Comparison of ENCODE assay signal across 16 cellular contexts in genomic region chr4:56648245-56649151, GRCh38. TPM values are rescaled to one million over a fixed set of nuclear protein-coding genes. Genes with fewer than 3 reads are reported as not detected.
DNase-seq lines count a peak whose midpoint lies in the region; ATAC-seq and TF ChIP-seq lines count a peak whose summit lies in the region.
"Had no signal": no experiment of that assay in that cellular context is flagged by ENCODE, and none has a peak within 500 bp of the region (broad histone marks: within the 10 kb centered on the region; RNA-seq: fewer than 3 reads in every experiment).

No MANE protein-coding gene starts in this region.

- peaks cover 10% of the 10 kb centered on the region for H3K9me3 Mint-ChIP-seq in activated CD4-positive, alpha-beta T cell treated with anti-CD3 and anti-CD28 coated beads for 36 hours (ENCODE audit: low read depth)
- H3K9me3 Mint-ChIP-seq in T-helper 1 cell treated with Interleukin-12 subunit alpha and Interleukin-12 subunit beta and Interleukin-4 antibody, amounts not matched to agents 30 μg/mL and 1 μg/mL, for 36 hours, result peaks cover 13% of the 10 kb centered on the region
- H3K9me3 Mint-ChIP-seq in stimulated activated effector memory CD8-positive, alpha-beta T cell treated with anti-CD3 and anti-CD28 coated beads, Interleukin-12 subunit alpha, Interleukin-12 subunit beta, amount 100 ng/mL, for 72 hours, result peaks cover 10% of the 10 kb centered on the region

- CTCF ChIA-PET in activated CD4-positive, alpha-beta T cell treated with anti-CD3 and anti-CD28 coated beads for 36 hours (lab: Charles Lee), result interaction anchor here (0.6 to 6.8 kb wide), 5 partner anchors 8 to 151 kb away, joined by 3 to 65 read pairs (median 7); no protein-coding TSS in a partner anchor

- H3K4me3 Mint-ChIP-seq in activated CD4-positive, alpha-beta T cell treated with anti-CD3 and anti-CD28 coated beads for 36 hours, result peak overlapping the region; percentile 28
- H3K4me3 Mint-ChIP-seq in T-helper 1 cell treated with Interleukin-12 subunit alpha and Interleukin-12 subunit beta and Interleukin-4 antibody, amounts not matched to agents 30 μg/mL and 1 μg/mL, for 36 hours, result peak overlapping the region; percentile 51
- H3K4me3 Mint-ChIP-seq in stimulated activated effector memory CD8-positive, alpha-beta T cell treated with anti-CD3 and anti-CD28 coated beads, Interleukin-12 subunit alpha, Interleukin-12 subunit beta, amount 100 ng/mL, for 72 hours, result peak overlapping the region; percentile 97

- H3K4me3 ChIP-seq in choroid plexus epithelial cell (ENCODE audit: low read depth, low read length), result no peak overlapping the region
- H3K4me3 ChIP-seq: suprapubic skin had no signal

- H3K27me3 Mint-ChIP-seq in activated CD4-positive, alpha-beta T cell treated with anti-CD3 and anti-CD28 coated beads for 36 hours, result no peaks in the 10 kb centered on the region
- H3K27me3 Mint-ChIP-seq in T-helper 1 cell treated with Interleukin-12 subunit alpha and Interleukin-12 subunit beta and Interleukin-4 antibody, amounts not matched to agents 30 μg/mL and 1 μg/mL, for 36 hours (ENCODE audit: low read depth), result no peaks in the 10 kb centered on the region

- H3K27ac Mint-ChIP-seq in activated CD4-positive, alpha-beta T cell treated with anti-CD3 and anti-CD28 coated beads for 36 hours, result peak overlapping the region; percentile 94
- H3K27ac Mint-ChIP-seq in T-helper 1 cell treated with Interleukin-12 subunit alpha and Interleukin-12 subunit beta and Interleukin-4 antibody, amounts not matched to agents 30 μg/mL and 1 μg/mL, for 36 hours, result peak overlapping the region; percentile 80
- H3K27ac Mint-ChIP-seq in stimulated activated effector memory CD8-positive, alpha-beta T cell treated with anti-CD3 and anti-CD28 coated beads, Interleukin-12 subunit alpha, Interleukin-12 subunit beta, amount 100 ng/mL, for 72 hours, result peak overlapping the region; percentile 96

- no peak for TF ChIP-seq CTCF in choroid plexus epithelial cell (conservative IDR thresholded peaks at IDR 0.05; ENCODE audit: low read depth, low read length)

- H3K4me1 Mint-ChIP-seq in activated CD4-positive, alpha-beta T cell treated with anti-CD3 and anti-CD28 coated beads for 36 hours, result peaks cover 64% of the 10 kb centered on the region
- peaks cover 55% of the 10 kb centered on the region for H3K4me1 Mint-ChIP-seq in T-helper 1 cell treated with Interleukin-12 subunit alpha and Interleukin-12 subunit beta and Interleukin-4 antibody, amounts not matched to agents 30 μg/mL and 1 μg/mL, for 36 hours (ENCODE audit: low read depth)
- H3K4me1 Mint-ChIP-seq in stimulated activated effector memory CD8-positive, alpha-beta T cell treated with anti-CD3 and anti-CD28 coated beads, Interleukin-12 subunit alpha, Interleukin-12 subunit beta, amount 100 ng/mL, for 72 hours, result peaks cover 70% of the 10 kb centered on the region

- ATAC-seq in activated CD4-positive, alpha-beta T cell treated with anti-CD3 and anti-CD28 coated beads for 36 hours, result peak; percentile 27
- peak; percentile 60 for ATAC-seq in stimulated activated effector memory CD8-positive, alpha-beta T cell treated with anti-CD3 and anti-CD28 coated beads, Interleukin-12 subunit alpha, Interleukin-12 subunit beta, amount 100 ng/mL, for 72 hours
- no peak for ATAC-seq in HG02623 (IDR thresholded peaks at IDR 0.05; ENCODE audit: unreplicated experiment)

- H3K36me3 Mint-ChIP-seq in activated CD4-positive, alpha-beta T cell treated with anti-CD3 and anti-CD28 coated beads for 36 hours (ENCODE audit: low read depth), result peaks cover 42% of the 10 kb centered on the region
- peaks cover 44% of the 10 kb centered on the region for H3K36me3 Mint-ChIP-seq in T-helper 1 cell treated with Interleukin-12 subunit alpha and Interleukin-12 subunit beta and Interleukin-4 antibody, amounts not matched to agents 30 μg/mL and 1 μg/mL, for 36 hours (ENCODE audit: low read depth)
- H3K36me3 Mint-ChIP-seq in stimulated activated effector memory CD8-positive, alpha-beta T cell treated with anti-CD3 and anti-CD28 coated beads, Interleukin-12 subunit alpha, Interleukin-12 subunit beta, amount 100 ng/mL, for 72 hours, result peaks cover 78% of the 10 kb centered on the region

- peak; percentile 39 for DNase-seq in activated CD4-positive, alpha-beta T cell treated with anti-CD3 and anti-CD28 coated beads for 36 hours
- no peak for DNase-seq in activated CD4-positive, alpha-beta T cell treated with anti-CD3 and anti-CD28 coated beads for 4 hours
- peak; percentile 41 for DNase-seq in choroid plexus epithelial cell (ENCODE audit: low read depth)
- DNase-seq in stimulated activated effector memory CD8-positive, alpha-beta T cell treated with anti-CD3 and anti-CD28 coated beads, Interleukin-12 subunit alpha, Interleukin-12 subunit beta, amount 100 ng/mL, for 72 hours (ENCODE audit: low spot score in 2 of 2), result no peak
- DNase-seq in activated gamma-delta T cell treated with Interleukin-2 at 50 U/mL for 16 hours, result no peak
- DNase-seq in posterior vena cava (ENCODE audit: low spot score), result no peak
- DNase-seq: Caco-2; effector CD8-positive, alpha-beta T cell; NCI-H146; NCI-H510A treated with DMSO at 0.1 percent for 48 hours; occipital lobe; small intestine had no signal

- intact Hi-C loops in activated CD4-positive, alpha-beta T cell treated with anti-CD3 and anti-CD28 coated beads for 36 hours (cut with DNase I, micrococcal nuclease), result loop anchor here (2.0 to 10.0 kb wide), 2 partner anchors 32 to 704 kb away; partner anchors contain the start of genes CEP135 (in 1 of the 2) and HOPX (in 1 of the 2)
- intact Hi-C loops in posterior vena cava (cut with DNase I), result no loop called here

- POLR2A ChIA-PET in activated CD4-positive, alpha-beta T cell treated with anti-CD3 and anti-CD28 coated beads for 36 hours (lab: Charles Lee), result interaction anchor here (0.6 to 2.7 kb wide), 2 partner anchors 7 to 75 kb away, joined by 3 to 19 read pairs; no protein-coding TSS in a partner anchor

RNA-seq across cellular contexts. Expression of gene HOPX, which starts 32.6 kb away (rescaled TPM):
- total RNA-seq in activated CD4-positive, alpha-beta T cell treated with anti-CD3 and anti-CD28 coated beads for 36 hours, result 10 to 100 TPM; 56.3 to 83.9 TPM
- total RNA-seq in posterior vena cava, result 10 to 100 TPM; 62.9 to 63.5 TPM
- total RNA-seq: Caco-2, H4 had no signal

Comparison
In these comparisons a context has a peak if more than half of its experiments do, and no peak if none do; other contexts are left out.
1. DNase-seq: peak in activated CD4-positive, alpha-beta T cell treated with anti-CD3 and anti-CD28 coated beads for 36 hours (single experiment) and choroid plexus epithelial cell (single experiment); none in activated CD4-positive, alpha-beta T cell treated with anti-CD3 and anti-CD28 coated beads for 4 hours (0 of 2), stimulated activated effector memory CD8-positive, alpha-beta T cell treated with anti-CD3 and anti-CD28 coated beads, Interleukin-12 subunit alpha, Interleukin-12 subunit beta, amount 100 ng/mL, for 72 hours (0 of 2), activated gamma-delta T cell treated with Interleukin-2 at 50 U/mL for 16 hours (single experiment) and posterior vena cava (single experiment).
2. H3K4me3 Mint-ChIP-seq: peak in every context shown above with its lines; median percentile 97 in stimulated activated effector memory CD8-positive, alpha-beta T cell treated with anti-CD3 and anti-CD28 coated beads, Interleukin-12 subunit alpha, Interleukin-12 subunit beta, amount 100 ng/mL, for 72 hours; 51 in T-helper 1 cell treated with Interleukin-12 subunit alpha and Interleukin-12 subunit beta and Interleukin-4 antibody, amounts not matched to agents 30 μg/mL and 1 μg/mL, for 36 hours; 28 in activated CD4-positive, alpha-beta T cell treated with anti-CD3 and anti-CD28 coated beads for 36 hours.
3. intact Hi-C loops: an anchor here in activated CD4-positive, alpha-beta T cell treated with anti-CD3 and anti-CD28 coated beads for 36 hours (2.0 to 10.0 kb wide); none called in posterior vena cava.
4. Peak in every context shown above with its lines, with median percentiles within 50 percentile points of each other: H3K27ac Mint-ChIP-seq.